Comparison of ENCODE assay signal across 17 cellular contexts in genomic region chr12:93812616-93813015, GRCh38.
DNase-seq lines count a peak whose midpoint lies in the region; ATAC-seq and TF ChIP-seq lines count a peak whose summit lies in the region.
"Had no signal": no experiment of that assay in that cellular context is flagged by ENCODE, and none has a peak within 500 bp of the region (broad histone marks: within the 10 kb centered on the region; RNA-seq: fewer than 3 reads in every experiment).

No MANE protein-coding gene starts in this region.

- intact Hi-C loops in heart right ventricle (cut with DNase I), result loop anchor here in 7 of 10 donors (2.0 to 10.0 kb wide), 10 partner anchors 34 to 262 kb away; partner anchors contain the start of genes CRADD (in 2 of the 7) and SOCS2 (in 1 of the 7)
- intact Hi-C loops in cardiac septum (cut with DNase I), result loop anchor here (5.0 kb wide), 2 partner anchors 35 to 135 kb away; partner anchors contain the start of gene CRADD
- intact Hi-C loops in prostate gland (cut with DNase I), result loop anchor here (5.0 kb wide), 3 partner anchors 35 to 240 kb away; partner anchors contain the start of gene SOCS2
- intact Hi-C loops in upper lobe of right lung (cut with DNase I), result no loop called here

- TF ChIP-seq CTCF in heart right ventricle (IDR thresholded peaks at IDR 0.05) (no peak), fibroblast of mammary gland (conservative IDR thresholded peaks at IDR 0.05; ENCODE audit: control insufficient read depth, insufficient read depth, low read depth, low read length) (no peak), prostate gland (IDR thresholded peaks at IDR 0.05) (no peak), upper lobe of right lung (IDR thresholded peaks at IDR 0.05) (no peak)

- H3K4me1 ChIP-seq in heart right ventricle (peaks cover 15 to 69% (median 52%) of the 10 kb centered on the region in 9 donors), prostate gland (replicated peaks) (peaks cover 34% of the 10 kb centered on the region), upper lobe of right lung (peaks cover 39% of the 10 kb centered on the region)
- H3K4me1 ChIP-seq: colonic mucosa had no signal

- ATAC-seq in heart right ventricle (no peak), upper lobe of right lung (no peak), GM19035 (IDR thresholded peaks at IDR 0.05; ENCODE audit: unreplicated experiment) (no peak), HG03354 (IDR thresholded peaks at IDR 0.05; ENCODE audit: poor library complexity, severe bottlenecking, unreplicated experiment) (no peak)
- ATAC-seq: A549; activated CD8-positive, alpha-beta T cell treated with anti-CD3 and anti-CD28 coated beads, Interleukin-2, amount 10 ng/mL, durations not matched to agents 7 days and 5 days had no signal

- 65 to 70% methylated on average over 3 of the region's 3 CpGs for WGBS in heart right ventricle, 2 donors
- WGBS in prostate gland, result 21% methylated on average over 3 of the region's 3 CpGs

- TF ChIP-seq POLR2A in prostate gland (IDR thresholded peaks at IDR 0.05), result no peak

- DNase-seq in heart right ventricle (no peak), cardiac septum (ENCODE audit: low spot score) (no peak), fibroblast of mammary gland (ENCODE audit: low read depth) (peak; percentile 95), prostate gland (ENCODE audit: low spot score) (no peak), upper lobe of right lung (no peak), islet precursor cell (no peak)
- DNase-seq: activated CD8-positive, alpha-beta T cell treated with anti-CD3 and anti-CD28 coated beads, Interleukin-2, amount 10 ng/mL, durations not matched to agents 7 days and 5 days; anterior cingulate cortex; colonic mucosa; HFFc6; IMR-90; NCI-H1048; NCI-H69; trophoblast cell had no signal

- no peaks in the 10 kb centered on the region for H3K9me3 ChIP-seq in heart right ventricle
- no peaks in the 10 kb centered on the region for H3K9me3 ChIP-seq in prostate gland
- no peaks in the 10 kb centered on the region for H3K9me3 ChIP-seq in upper lobe of right lung
- H3K9me3 ChIP-seq: A549, colonic mucosa had no signal

- no peak overlapping the region for H3K4me3 ChIP-seq in heart right ventricle
- no peak overlapping the region for H3K4me3 ChIP-seq in fibroblast of mammary gland (ENCODE audit: control insufficient read depth, low read depth, low read length)
- H3K4me3 ChIP-seq in prostate gland, result no peak overlapping the region
- H3K4me3 ChIP-seq in upper lobe of right lung, result no peak overlapping the region
- H3K4me3 ChIP-seq: A549, colonic mucosa had no signal

- H3K27ac ChIP-seq in heart right ventricle (peak overlapping the region; percentile 4 to 96 (median 90)), prostate gland (peak overlapping the region; percentile 84 to 96), upper lobe of right lung (peak overlapping the region; percentile 90)
- H3K27ac ChIP-seq: A549 had no signal

- no peaks in the 10 kb centered on the region for H3K36me3 ChIP-seq in heart right ventricle
- H3K36me3 ChIP-seq in prostate gland, result no peaks in the 10 kb centered on the region
- no peaks in the 10 kb centered on the region for H3K36me3 ChIP-seq in upper lobe of right lung
- H3K36me3 ChIP-seq: colonic mucosa had no signal

- H3K27me3 ChIP-seq in heart right ventricle (no peaks in the 10 kb centered on the region), prostate gland (replicated peaks; ENCODE audit: insufficient read depth) (no peaks in the 10 kb centered on the region), upper lobe of right lung (no peaks in the 10 kb centered on the region)
- H3K27me3 ChIP-seq: colonic mucosa had no signal
